Comparison of ENCODE assay signal across 2 cellular contexts in genomic region chr15:85028416-85028815, GRCh38.
TF ChIP-seq lines count a peak whose summit lies in the region.

No MANE protein-coding gene starts in this region.

TF ChIP-seq in A549, 52 proteins besides CTCF, POLR2A, EP300 and RAD21:
- TF ChIP-seq CEBPB (IDR thresholded peaks at IDR 0.05) (peak; percentile 77 to 78), HOXB13 (CRISPR knock-in tag; IDR thresholded peaks at IDR 0.05; ENCODE audit: low read depth) (no peak)

TF ChIP-seq in H1, 55 proteins besides CTCF, POLR2A, EP300 and RAD21:
- TF ChIP-seq CBX8 (IDR thresholded peaks at IDR 0.05; ENCODE audit: borderline replicate concordance, low read depth, low read length): no peak
- TF ChIP-seq KDM5A (IDR thresholded peaks at IDR 0.05; ENCODE audit: low read length): no peak
- no peak for TF ChIP-seq PHF8 (conservative IDR thresholded peaks at IDR 0.05; ENCODE audit: low read depth, low read length)
- peak; percentile 66; the same call in 1 of the 2 replicates for TF ChIP-seq CEBPB (IDR thresholded peaks at IDR 0.05; ENCODE audit: low read depth, low read length)
